ENCODE assay signal across 9 cellular contexts in the genomic region with DNA sequence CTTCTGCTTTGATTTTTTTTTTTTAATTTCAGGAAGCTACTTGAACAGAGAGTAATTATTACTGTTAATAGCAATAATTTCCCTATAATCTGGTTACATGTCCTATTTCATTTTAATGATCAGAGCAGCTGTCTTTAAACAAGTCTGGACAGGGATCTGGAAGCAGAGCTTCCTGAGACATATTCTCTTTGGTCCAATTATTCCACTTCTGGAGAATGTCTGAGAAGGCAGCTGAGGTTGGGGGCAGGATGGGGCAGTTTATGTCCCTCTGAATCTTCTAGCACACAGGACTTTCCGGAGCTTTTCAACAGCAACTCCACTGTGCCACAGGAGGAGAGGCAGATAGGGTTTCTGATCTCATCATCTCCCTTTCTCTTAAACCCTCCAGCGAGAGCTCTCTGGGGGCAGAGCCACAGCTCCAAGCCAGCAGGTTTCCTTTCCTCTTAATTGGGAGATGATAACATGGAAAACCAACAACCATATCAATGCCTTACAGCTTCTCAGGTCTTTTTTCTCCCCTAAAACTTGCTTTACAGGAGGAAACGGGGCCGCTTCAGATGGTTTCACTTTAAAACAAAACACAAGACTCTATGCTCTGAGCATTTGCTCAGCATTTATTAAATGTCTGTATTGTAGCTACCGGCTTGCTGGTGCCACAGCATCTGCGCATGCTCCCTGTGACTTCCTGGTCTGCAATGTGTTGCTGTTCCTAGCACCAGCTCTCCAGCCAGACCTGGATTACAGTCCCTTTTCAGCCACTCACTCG.
DNase-seq lines count a peak whose midpoint lies in the region; ATAC-seq and TF ChIP-seq lines count a peak whose summit lies in the region.
"Had no signal": no experiment of that assay in that cellular context is flagged by ENCODE, and none has a peak within 500 bp of the region (broad histone marks: within the 10 kb centered on the region; RNA-seq: fewer than 3 reads in every experiment).

No MANE protein-coding gene starts in this region.

- intact Hi-C loops in cardiac septum (cut with DNase I) (no loop called here), sciatic nerve (cut with DNase I) (no loop called here)

- no peak for ATAC-seq in activated CD8-positive, alpha-beta T cell treated with anti-CD3 and anti-CD28 coated beads, Interleukin-2, amount 10 ng/mL, durations not matched to agents 7 days and 5 days
- ATAC-seq in sciatic nerve (peak; percentile 93), HG03097 (IDR thresholded peaks at IDR 0.05; ENCODE audit: low FRiP score, unreplicated experiment) (no peak)

- H3K27me3 Mint-ChIP-seq in activated CD8-positive, alpha-beta T cell treated with anti-CD3 and anti-CD28 coated beads, Interleukin-2, amount 10 ng/mL, durations not matched to agents 7 days and 5 days (ENCODE audit: low read depth), result no peaks in the 10 kb centered on the region

- no peaks in the 10 kb centered on the region for H3K4me1 Mint-ChIP-seq in activated CD8-positive, alpha-beta T cell treated with anti-CD3 and anti-CD28 coated beads, Interleukin-2, amount 10 ng/mL, durations not matched to agents 7 days and 5 days (ENCODE audit: low read depth)
- H3K4me1 Mint-ChIP-seq: neural crest cell had no signal

- in situ Hi-C loops in GM13977 (cut with MboI; ENCODE audit: low pct_unique_long_range_greater_than_20kb, low sequenced_read_pairs, unreplicated experiment), result no loop called here

- DNase-seq in GM13977 (ENCODE audit: low spot score) (peak; percentile 20), HPDE6-E6E7 (ENCODE audit: extremely low spot score) (peak; percentile 11), cardiac septum (ENCODE audit: low spot score) (peak; percentile 82), sciatic nerve (ENCODE audit: low spot score) (peak; percentile 76), NCI-H82 (lab: John Stamatoyannopoulos, UW) (no peak), NCI-H2227 treated with DMSO at 0.1 percent for 48 hours (lab: John Stamatoyannopoulos, UW) (no peak)
- peak; percentile 26 for DNase-seq in activated CD8-positive, alpha-beta T cell treated with anti-CD3 and anti-CD28 coated beads, Interleukin-2, amount 10 ng/mL, durations not matched to agents 7 days and 5 days

- H3K9me3 Mint-ChIP-seq in activated CD8-positive, alpha-beta T cell treated with anti-CD3 and anti-CD28 coated beads, Interleukin-2, amount 10 ng/mL, durations not matched to agents 7 days and 5 days (ENCODE audit: insufficient read depth), result no peaks in the 10 kb centered on the region

- H3K4me3 Mint-ChIP-seq in activated CD8-positive, alpha-beta T cell treated with anti-CD3 and anti-CD28 coated beads, Interleukin-2, amount 10 ng/mL, durations not matched to agents 7 days and 5 days, result no peak overlapping the region
- H3K4me3 Mint-ChIP-seq: neural crest cell had no signal

- H3K27ac Mint-ChIP-seq in activated CD8-positive, alpha-beta T cell treated with anti-CD3 and anti-CD28 coated beads, Interleukin-2, amount 10 ng/mL, durations not matched to agents 7 days and 5 days, result no peak overlapping the region

- TF ChIP-seq CTCF in GM13977 (IDR thresholded peaks at IDR 0.05; ENCODE audit: extremely low read depth, insufficient read depth, missing control alignments), result no peak

- H3K36me3 Mint-ChIP-seq in activated CD8-positive, alpha-beta T cell treated with anti-CD3 and anti-CD28 coated beads, Interleukin-2, amount 10 ng/mL, durations not matched to agents 7 days and 5 days (ENCODE audit: low read depth), result no peaks in the 10 kb centered on the region

- POLR2A ChIA-PET in activated CD8-positive, alpha-beta T cell treated with anti-CD3 and anti-CD28 coated beads, Interleukin-2, amount 10 ng/mL, durations not matched to agents 7 days and 5 days (lab: Charles Lee), result no interaction called here

- CTCF ChIA-PET in activated CD8-positive, alpha-beta T cell treated with anti-CD3 and anti-CD28 coated beads, Interleukin-2, amount 10 ng/mL, durations not matched to agents 7 days and 5 days (lab: Charles Lee), result no interaction called here

Comparison
In these comparisons a context has a peak if more than half of its experiments do, and no peak if none do; other contexts are left out.
1. DNase-seq: peak in GM13977 (single experiment), HPDE6-E6E7 (single experiment), activated CD8-positive, alpha-beta T cell treated with anti-CD3 and anti-CD28 coated beads, Interleukin-2, amount 10 ng/mL, durations not matched to agents 7 days and 5 days (single experiment), cardiac septum (single experiment) and sciatic nerve (single experiment); none in NCI-H82 (single experiment) and NCI-H2227 treated with DMSO at 0.1 percent for 48 hours (single experiment).